Comparison of ENCODE assay signal across 34 cellular contexts in genomic region chrX:134706138-134706537, GRCh38. TPM values are rescaled to one million over a fixed set of nuclear protein-coding genes. Genes with fewer than 3 reads are reported as not detected.
"Had no signal": no experiment of that assay in that cellular context is flagged by ENCODE, and none has a peak within 500 bp of the region (broad histone marks: within the 10 kb centered on the region; RNA-seq: fewer than 3 reads in every experiment).

No MANE protein-coding gene starts in this region.

- H2AFZ ChIP-seq: hepatocyte had no signal

- DNase-seq: activated CD4-positive, alpha-beta T cell treated with anti-CD3 and anti-CD28 coated beads for 4 hours; activated CD4-positive, alpha-beta T cell treated with anti-CD3 and anti-CD28 coated beads, Interleukin-2, amount 50 U/mL, for 4 hours; activated CD8-positive, alpha-beta memory T cell treated with anti-CD3 and anti-CD28 coated beads, Interleukin-2, amount 50 U/mL, for 4 hours; activated gamma-delta T cell; activated naive CD4-positive, alpha-beta T cell treated with anti-CD3 and anti-CD28 coated beads, Interleukin-2, amount 10 ng/mL, durations not matched to agents 7 days and 5 days; activated naive CD8-positive, alpha-beta T cell treated with anti-CD3 and anti-CD28 coated beads, Interleukin-2, amount 10 ng/mL, durations not matched to agents 7 days and 5 days; activated T-cell treated with anti-CD3 and anti-CD28 coated beads, Interleukin-2, amount 50 U/mL, for 1 hour; brain microvascular endothelial cell; cortex of kidney; effector memory CD8-positive, alpha-beta T cell; erythroblast; gastrocnemius medialis; glutamatergic neuron; islet precursor cell; left ventricle myocardium inferior; mesendoderm; natural killer cell; stimulated activated CD4-positive, alpha-beta T cell treated with anti-CD3 and anti-CD28 coated beads, Interleukin-2, amount 100 ng/mL, for 24 hours; stimulated activated naive CD4-positive, alpha-beta T cell; T-helper 9 cell had no signal

- H3K79me2 ChIP-seq: hepatocyte had no signal

- H3K27ac ChIP-seq: ascending aorta, brain microvascular endothelial cell, gastrocnemius medialis, hepatocyte, left ventricle myocardium inferior, right atrium auricular region, tibial nerve, VCaP had no signal

- H3K4me1 ChIP-seq: ascending aorta, gastrocnemius medialis, left ventricle myocardium inferior, right atrium auricular region, tibial nerve had no signal

- H3K9me3 ChIP-seq: ascending aorta, gastrocnemius medialis, left ventricle myocardium inferior, tibial nerve had no signal

- H3K4me2 ChIP-seq: hepatocyte, smooth muscle cell had no signal

- H3K36me3 ChIP-seq: ascending aorta, brain microvascular endothelial cell, gastrocnemius medialis, left ventricle myocardium inferior, right atrium auricular region, tibial nerve had no signal

- H3K27me3 ChIP-seq: ascending aorta, brain microvascular endothelial cell, gastrocnemius medialis, hepatocyte, right atrium auricular region, tibial nerve had no signal

- H3K4me3 ChIP-seq: ascending aorta, gastrocnemius medialis, hepatocyte, left ventricle myocardium inferior, lung, right atrium auricular region, smooth muscle cell, tibial nerve had no signal

RNA-seq across cellular contexts. Expression of gene PLAC1, which starts 47.9 kb away (rescaled TPM):
- total RNA-seq: activated CD8-positive, alpha-beta memory T cell treated with anti-CD3 and anti-CD28 coated beads for 36 hours; activated naive CD8-positive, alpha-beta T cell treated with anti-CD3 and anti-CD28 coated beads, Interleukin-2, amount 10 ng/mL, durations not matched to agents 7 days and 5 days; activated T-helper 1 cell treated with anti-CD3 and anti-CD28 coated beads, Interleukin-12 subunit alpha, Interleukin-12 subunit beta, Interleukin-2, Interleukin-4 antibody, amounts not matched to agents 30 ng/mL and 10 ng/mL and 1 ng/mL, durations not matched to agents 14 hours and 24 hours and 36 hours; ascending aorta; cardiac septum; chondrocyte; gastrocnemius medialis; left ventricle myocardium inferior; mononuclear cell; natural killer cell; omental fat pad; right atrium auricular region; temporal lobe; tibial nerve had no signal
